12 cellular contexts compared by ENCODE assay signal in the genomic region with DNA sequence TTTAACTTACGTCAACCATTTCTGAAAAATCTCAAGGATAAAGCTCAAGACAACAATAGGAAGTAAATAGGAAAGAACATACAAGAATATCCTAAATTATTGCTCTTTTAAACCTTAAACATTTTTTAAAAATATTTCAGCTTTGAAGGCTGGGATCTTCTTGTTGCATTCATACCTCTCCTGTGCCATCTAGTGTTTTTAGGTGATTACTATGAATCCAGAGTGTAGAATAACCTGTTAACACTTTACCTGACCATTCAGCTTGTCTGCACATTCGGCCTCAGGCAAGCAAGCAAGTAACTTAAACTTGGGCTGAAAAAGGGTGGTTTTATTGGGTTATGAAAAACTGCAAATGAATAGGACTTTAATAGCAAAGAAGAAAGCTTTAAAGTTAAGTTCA.
DNase-seq lines count a peak whose midpoint lies in the region; ATAC-seq, FAIRE-seq and TF ChIP-seq lines count a peak whose summit lies in the region.
"Had no signal": no experiment of that assay in that cellular context is flagged by ENCODE, and none has a peak within 500 bp of the region (broad histone marks: within the 10 kb centered on the region; RNA-seq: fewer than 3 reads in every experiment).

No MANE protein-coding gene starts in this region.

- no peak overlapping the region for H4K91ac ChIP-seq in H9 (ENCODE audit: insufficient read length, low read depth, low read length)

- H3K4me2 ChIP-seq in A549 (no peak overlapping the region), H9 (ENCODE audit: insufficient read depth, insufficient read length, low read length) (no peak overlapping the region)

- H3K36me3 ChIP-seq in naive thymus-derived CD4-positive, alpha-beta T cell (ENCODE audit: control insufficient read depth in 2 of 3, insufficient read depth in 3 of 3, low read length in 3 of 3) = no peaks in the 10 kb centered on the region
- no peaks in the 10 kb centered on the region for H3K36me3 ChIP-seq in CD4-positive, alpha-beta memory T cell (ENCODE audit: insufficient read depth, low read length)
- H3K36me3 ChIP-seq: lower lobe of right lung had no signal

- H3K4me3 ChIP-seq in A549 (no peak overlapping the region), fibroblast of villous mesenchyme (ENCODE audit: low read depth, low read length) (no peak overlapping the region)
- no peak overlapping the region for H3K4me3 ChIP-seq in naive thymus-derived CD4-positive, alpha-beta T cell (ENCODE audit: low read length)
- no peak overlapping the region for H3K4me3 ChIP-seq in CD4-positive, alpha-beta memory T cell (ENCODE audit: low read length in 2 of 2)
- H3K4me3 ChIP-seq: lower lobe of right lung had no signal

- H2BK12ac ChIP-seq in H9 (ENCODE audit: insufficient read length, low read depth, low read length) = no peak overlapping the region

- POLR2A ChIA-PET in A549 (lab: Yijun Ruan, JAX) = no interaction called here
- POLR2A ChIA-PET in naive thymus-derived CD4-positive, alpha-beta T cell (lab: Charles Lee) = no interaction called here
- POLR2A ChIA-PET in CD4-positive, alpha-beta memory T cell (lab: Charles Lee; ENCODE audit: partially characterized antibody) = no interaction called here

- no peaks in the 10 kb centered on the region for H3K79me2 ChIP-seq in H9 (ENCODE audit: insufficient read depth, low read length)

- H3K9me3 ChIP-seq in A549 (no peaks in the 10 kb centered on the region), H9 (ENCODE audit: control insufficient read depth, low read depth, low read length) (no peaks in the 10 kb centered on the region)
- H3K9me3 ChIP-seq in naive thymus-derived CD4-positive, alpha-beta T cell (ENCODE audit: control insufficient read depth in 2 of 3, low read length in 3 of 3) = no peaks in the 10 kb centered on the region
- no peaks in the 10 kb centered on the region for H3K9me3 ChIP-seq in CD4-positive, alpha-beta memory T cell (ENCODE audit: control insufficient read depth in 1 of 2, low read length in 2 of 2)
- H3K9me3 ChIP-seq: lower lobe of right lung had no signal

- intact Hi-C loops in naive thymus-derived CD4-positive, alpha-beta T cell (cut with micrococcal nuclease) = no loop called here
- intact Hi-C loops in CD4-positive, alpha-beta memory T cell (cut with micrococcal nuclease) = no loop called here

- H3K4me1 Mint-ChIP-seq in H9 = peaks cover 29 to 37% of the 10 kb centered on the region in 2 experiments
- no peaks in the 10 kb centered on the region for H3K4me1 Mint-ChIP-seq in naive thymus-derived CD4-positive, alpha-beta T cell
- H3K4me1 Mint-ChIP-seq in CD4-positive, alpha-beta memory T cell = no peaks in the 10 kb centered on the region
- H3K4me1 Mint-ChIP-seq: CD4-positive, CD25-positive, alpha-beta regulatory T cell had no signal

- no peaks in the 10 kb centered on the region for H3K4me1 ChIP-seq in A549
- H3K4me1 ChIP-seq in H9 (ENCODE audit: insufficient read depth, low read length) = no peaks in the 10 kb centered on the region
- H3K4me1 ChIP-seq in naive thymus-derived CD4-positive, alpha-beta T cell (ENCODE audit: control insufficient read depth in 2 of 2, insufficient read depth in 2 of 2, low read length in 2 of 2) = no peaks in the 10 kb centered on the region
- no peaks in the 10 kb centered on the region for H3K4me1 ChIP-seq in CD4-positive, alpha-beta memory T cell (ENCODE audit: insufficient read depth, low read length)
- H3K4me1 ChIP-seq: lower lobe of right lung had no signal

- H3K14ac ChIP-seq in H9 (ENCODE audit: insufficient read depth, low read length) = no peak overlapping the region

- H3K23me2 ChIP-seq in H9 (ENCODE audit: insufficient read length, low read depth, low read length, poor library complexity, severe bottlenecking) = no peaks in the 10 kb centered on the region

- no peak overlapping the region for H4K8ac ChIP-seq in H9 (replicated peaks; ENCODE audit: insufficient read length, low read depth, low read length)

- H3K27ac Mint-ChIP-seq in H9 = no peak overlapping the region
- H3K27ac Mint-ChIP-seq in naive thymus-derived CD4-positive, alpha-beta T cell = no peak overlapping the region
- no peak overlapping the region for H3K27ac Mint-ChIP-seq in CD4-positive, alpha-beta memory T cell
- H3K27ac Mint-ChIP-seq: activated T-cell treated with anti-CD3 and anti-CD28 coated beads, Interleukin-2, amount 50 U/mL, for 24 hours; CD4-positive, CD25-positive, alpha-beta regulatory T cell had no signal

- no peaks in the 10 kb centered on the region for H3K27me3 Mint-ChIP-seq in H9 (ENCODE audit: low read depth)
- no peaks in the 10 kb centered on the region for H3K27me3 Mint-ChIP-seq in naive thymus-derived CD4-positive, alpha-beta T cell
- no peaks in the 10 kb centered on the region for H3K27me3 Mint-ChIP-seq in CD4-positive, alpha-beta memory T cell
- H3K27me3 Mint-ChIP-seq: activated T-cell treated with anti-CD3 and anti-CD28 coated beads, Interleukin-2, amount 50 U/mL, for 24 hours; CD4-positive, CD25-positive, alpha-beta regulatory T cell had no signal

- no peak for TF ChIP-seq POLR2A in A549 (IDR thresholded peaks at IDR 0.05; ENCODE audit: low read length)

- TF ChIP-seq CTCF in A549 (IDR thresholded peaks at IDR 0.05) (no peak), H9 (conservative IDR thresholded peaks at IDR 0.05) (peak; percentile 53; the same call in 2 of the 3 replicates), fibroblast of villous mesenchyme (IDR thresholded peaks at IDR 0.05; ENCODE audit: insufficient read depth, low read depth, low read length) (peak; percentile 15)

- peak; percentile 1 to 16; a peak in 1 of 5 replicates for TF ChIP-seq RAD21 in A549 (conservative IDR thresholded peaks at IDR 0.05 in 1 of 2, IDR thresholded peaks at IDR 0.05 in 1 of 2)

- H4K5ac ChIP-seq in H9 (ENCODE audit: insufficient read length, low read depth, low read length) = no peak overlapping the region

- WGBS in A549 (ENCODE audit: missing lambda C conversion rate) = 47% methylated on average over 2 of the region's 2 CpGs
- WGBS in H9 (ENCODE audit: extremely low coverage, insufficient read length, low lambda C conversion rate) = no CpG with 5 or more reads among the region's 2 CpGs

- ATAC-seq in A549 (no peak), SK-N-SH treated with all-trans-retinoic acid at 6 μM for 48 hours (0 out of 3 replicates have a peak, but pooled peaks have one; percentile 48)
- no peak for ATAC-seq in naive thymus-derived CD4-positive, alpha-beta T cell
- ATAC-seq: lower lobe of right lung had no signal

- no peak overlapping the region for H3K4ac ChIP-seq in H9 (ENCODE audit: low read depth, low read length)

- no peak for TF ChIP-seq EP300 in A549 (IDR thresholded peaks at IDR 0.05)

- no peak overlapping the region for H3K27ac ChIP-seq in A549
- no peak overlapping the region for H3K27ac ChIP-seq in H9 (ENCODE audit: insufficient read length, low read depth, low read length)
- H3K27ac ChIP-seq in naive thymus-derived CD4-positive, alpha-beta T cell (ENCODE audit: low read depth, low read length) = no peak overlapping the region
- no peak overlapping the region for H3K27ac ChIP-seq in CD4-positive, alpha-beta memory T cell (ENCODE audit: low read depth, low read length)
- H3K27ac ChIP-seq: lower lobe of right lung, VCaP had no signal

- H4K20me1 ChIP-seq in H9 (ENCODE audit: control insufficient read depth, insufficient read depth, insufficient read length) = no peaks in the 10 kb centered on the region

- no peak overlapping the region for H2BK15ac ChIP-seq in H9 (ENCODE audit: low read depth, low read length)

- H3K9me3 Mint-ChIP-seq in H9 = peaks cover 3 to 6% of the 10 kb centered on the region in 2 experiments; a peak in 4 of 5 replicates
- H3K9me3 Mint-ChIP-seq in naive thymus-derived CD4-positive, alpha-beta T cell = peaks cover 0 to 13% (median 6%) of the 10 kb centered on the region in 11 donors
- peaks cover 0 to 15% (median 5%) of the 10 kb centered on the region in 8 donors for H3K9me3 Mint-ChIP-seq in CD4-positive, alpha-beta memory T cell

- no peak overlapping the region for H2BK5ac ChIP-seq in H9 (ENCODE audit: insufficient read length, low read length)

- H2AK5ac ChIP-seq in H9 (ENCODE audit: insufficient read length, low read length) = no peak overlapping the region

- H3K18ac ChIP-seq in H9 (ENCODE audit: insufficient read length, low read depth, low read length) = no peak overlapping the region

- H3K23ac ChIP-seq in H9 (ENCODE audit: insufficient read length, low read depth, low read length) = no peak overlapping the region

- CTCF ChIA-PET in A549 (lab: Yijun Ruan, JAX) = interaction anchor here (0.7 to 1.2 kb wide), 3 partner anchors 10 to 411 kb away, joined by 3 read pairs; no protein-coding TSS in a partner anchor
- CTCF ChIA-PET in naive thymus-derived CD4-positive, alpha-beta T cell (lab: Charles Lee) = no interaction called here
- CTCF ChIA-PET in CD4-positive, alpha-beta memory T cell (lab: Charles Lee; ENCODE audit: partially characterized antibody) = no interaction called here

- H2BK20ac ChIP-seq in H9 (ENCODE audit: low read depth, low read length, poor library complexity, severe bottlenecking) = no peak overlapping the region

- H3K36me3 Mint-ChIP-seq in H9 (ENCODE audit: insufficient read depth in 1 of 3, low read depth in 3 of 3) = peaks cover 2 to 13% (median 4%) of the 10 kb centered on the region in 3 experiments; a peak in 6 of 7 replicates
- H3K36me3 Mint-ChIP-seq in naive thymus-derived CD4-positive, alpha-beta T cell = no peaks in the 10 kb centered on the region
- no peaks in the 10 kb centered on the region for H3K36me3 Mint-ChIP-seq in CD4-positive, alpha-beta memory T cell
- H3K36me3 Mint-ChIP-seq: CD4-positive, CD25-positive, alpha-beta regulatory T cell had no signal

- no peak for FAIRE-seq in A549 (lab: Jason Lieb, UNC)

- H3T11ph ChIP-seq in H9 (ENCODE audit: low read length) = no peak overlapping the region

- DNase-seq in A549 (ENCODE audit: low read depth in 1 of 2, low spot score in 1 of 2) = no peak
- no peak for DNase-seq in H9
- peak; percentile 8 for DNase-seq in fibroblast of villous mesenchyme (ENCODE audit: low read depth)
- DNase-seq in EL = no peak
- no peak for DNase-seq in naive thymus-derived CD4-positive, alpha-beta T cell
- no peak for DNase-seq in NCI-H226
- no peak for DNase-seq in CD4-positive, alpha-beta memory T cell
- DNase-seq: activated T-cell treated with anti-CD3 and anti-CD28 coated beads, Interleukin-2, amount 50 U/mL, for 24 hours; CD4-positive, CD25-positive, alpha-beta regulatory T cell; lower lobe of right lung had no signal

- no peak overlapping the region for H2BK120ac ChIP-seq in H9 (ENCODE audit: low read depth, low read length, poor library complexity, severe bottlenecking)

- H2AFZ ChIP-seq in H9 (ENCODE audit: low read length) = no peak overlapping the region

- H3K56ac ChIP-seq in H9 (ENCODE audit: insufficient read length, low read depth, low read length) = no peak overlapping the region

- H3K79me1 ChIP-seq in H9 (ENCODE audit: insufficient read depth, low read depth, low read length, poor library complexity, severe bottlenecking) = no peaks in the 10 kb centered on the region

- H3K4me3 Mint-ChIP-seq in H9 = no peak overlapping the region
- no peak overlapping the region for H3K4me3 Mint-ChIP-seq in naive thymus-derived CD4-positive, alpha-beta T cell
- H3K4me3 Mint-ChIP-seq in CD4-positive, alpha-beta memory T cell = no peak overlapping the region
- H3K4me3 Mint-ChIP-seq: activated T-cell treated with anti-CD3 and anti-CD28 coated beads, Interleukin-2, amount 50 U/mL, for 24 hours; CD4-positive, CD25-positive, alpha-beta regulatory T cell had no signal

- H3K9ac ChIP-seq in H9 (ENCODE audit: extremely low read depth, insufficient read length, low read length) = no peak overlapping the region

- no peaks in the 10 kb centered on the region for H3K27me3 ChIP-seq in H9 (ENCODE audit: insufficient read depth, low read length)
- no peaks in the 10 kb centered on the region for H3K27me3 ChIP-seq in naive thymus-derived CD4-positive, alpha-beta T cell (ENCODE audit: control insufficient read depth in 2 of 2, insufficient read depth in 2 of 2, low read length in 2 of 2)
- no peaks in the 10 kb centered on the region for H3K27me3 ChIP-seq in CD4-positive, alpha-beta memory T cell (ENCODE audit: insufficient read depth, low read length)
